1 cellular context compared by ENCODE assay signal in the genomic region with DNA sequence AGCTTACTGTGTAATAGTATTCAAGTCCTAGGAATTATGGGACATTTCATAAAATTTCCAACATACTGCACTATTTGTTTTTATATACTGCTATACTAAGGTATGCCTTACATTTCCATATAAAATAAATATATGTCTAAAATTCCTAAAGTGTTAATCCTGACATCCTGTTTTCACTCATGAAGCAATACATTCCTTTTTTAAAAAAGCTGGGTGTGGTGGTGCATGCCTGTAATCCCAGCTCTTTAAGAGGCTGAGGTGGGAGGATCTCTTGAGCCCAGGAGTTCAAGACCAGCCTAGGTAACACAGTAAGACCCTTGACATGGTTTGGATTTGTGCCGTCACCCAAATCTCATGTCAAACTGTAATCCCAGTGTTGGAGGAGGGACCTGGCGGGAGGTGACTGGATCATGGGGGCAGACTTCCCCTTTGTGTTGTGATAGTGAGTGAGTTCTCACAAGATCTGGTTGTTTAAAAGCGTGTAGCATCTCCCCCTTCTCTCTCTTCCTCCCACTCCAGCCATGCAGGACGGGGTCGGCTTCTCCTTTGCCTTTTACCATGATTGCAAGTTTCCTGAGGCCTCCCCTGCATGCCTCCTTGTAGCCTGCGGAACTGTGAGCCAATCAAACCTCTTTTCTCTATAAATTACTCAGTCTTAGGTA.
TF ChIP-seq lines count a peak whose summit lies in the region.

No MANE protein-coding gene starts in this region.

TF ChIP-seq in IMR-90, 13 proteins besides CTCF, POLR2A, EP300 and RAD21:
- TF ChIP-seq CEBPB (IDR thresholded peaks at IDR 0.05; ENCODE audit: low read depth, low read length): no peak
- no peak for TF ChIP-seq CHD1 (IDR thresholded peaks at IDR 0.05; ENCODE audit: low read depth, low read length)
- TF ChIP-seq, protein P1, sequence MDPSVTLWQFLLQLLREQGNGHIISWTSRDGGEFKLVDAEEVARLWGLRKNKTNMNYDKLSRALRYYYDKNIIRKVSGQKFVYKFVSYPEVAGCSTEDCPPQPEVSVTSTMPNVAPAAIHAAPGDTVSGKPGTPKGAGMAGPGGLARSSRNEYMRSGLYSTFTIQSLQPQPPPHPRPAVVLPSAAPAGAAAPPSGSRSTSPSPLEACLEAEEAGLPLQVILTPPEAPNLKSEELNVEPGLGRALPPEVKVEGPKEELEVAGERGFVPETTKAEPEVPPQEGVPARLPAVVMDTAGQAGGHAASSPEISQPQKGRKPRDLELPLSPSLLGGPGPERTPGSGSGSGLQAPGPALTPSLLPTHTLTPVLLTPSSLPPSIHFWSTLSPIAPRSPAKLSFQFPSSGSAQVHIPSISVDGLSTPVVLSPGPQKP (IDR thresholded peaks at IDR 0.05; ENCODE audit: borderline replicate concordance, low read depth, low read length): no peak
- TF ChIP-seq RCOR1 (IDR thresholded peaks at IDR 0.05; ENCODE audit: insufficient replicate concordance, low read length): no peak
- no peak for TF ChIP-seq SMC3 (IDR thresholded peaks at IDR 0.05; ENCODE audit: low read depth, low read length)
- TF ChIP-seq FOS (IDR thresholded peaks at IDR 0.05; ENCODE audit: low read depth, low read length): no peak
- TF ChIP-seq, protein P2, sequence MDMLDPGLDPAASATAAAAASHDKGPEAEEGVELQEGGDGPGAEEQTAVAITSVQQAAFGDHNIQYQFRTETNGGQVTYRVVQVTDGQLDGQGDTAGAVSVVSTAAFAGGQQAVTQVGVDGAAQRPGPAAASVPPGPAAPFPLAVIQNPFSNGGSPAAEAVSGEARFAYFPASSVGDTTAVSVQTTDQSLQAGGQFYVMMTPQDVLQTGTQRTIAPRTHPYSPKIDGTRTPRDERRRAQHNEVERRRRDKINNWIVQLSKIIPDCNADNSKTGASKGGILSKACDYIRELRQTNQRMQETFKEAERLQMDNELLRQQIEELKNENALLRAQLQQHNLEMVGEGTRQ (IDR thresholded peaks at IDR 0.05; ENCODE audit: low read depth, low read length): no peak
- no peak for TF ChIP-seq BHLHE40 (IDR thresholded peaks at IDR 0.05; ENCODE audit: low read depth, low read length)
- TF ChIP-seq MXI1 (IDR thresholded peaks at IDR 0.05; ENCODE audit: borderline replicate concordance, low read depth, low read length): no peak
- no peak for TF ChIP-seq NFE2L2 (IDR thresholded peaks at IDR 0.05; ENCODE audit: low read depth, low read length)
- TF ChIP-seq RFX5 (IDR thresholded peaks at IDR 0.05; ENCODE audit: low read depth, low read length): no peak
- no peak for TF ChIP-seq MAZ (IDR thresholded peaks at IDR 0.05; ENCODE audit: borderline replicate concordance, low read depth, low read length)
- no peak for TF ChIP-seq MAFK (IDR thresholded peaks at IDR 0.05; ENCODE audit: low read depth, low read length)
